22 cellular contexts compared by ENCODE assay signal in genomic region chr10:96891840-96892239, GRCh38.
"Had no signal": no experiment of that assay in that cellular context is flagged by ENCODE, and none has a peak within 500 bp of the region (broad histone marks: within the 10 kb centered on the region; RNA-seq: fewer than 3 reads in every experiment).

No MANE protein-coding gene starts in this region.

- H3K36me3 ChIP-seq: cardiac muscle cell, neural progenitor cell, prostate gland, right atrium auricular region, suprapubic skin had no signal

- H3K4me1 ChIP-seq: prostate gland, right atrium auricular region had no signal

- H3K9me3 ChIP-seq: prostate gland, suprapubic skin, vagina had no signal

- H3K27ac Mint-ChIP-seq: endodermal cell, memory B cell, neural progenitor cell, T-cell had no signal

- H3K4me3 Mint-ChIP-seq: endodermal cell, memory B cell, neural progenitor cell, T-cell had no signal

- H3K4me3 ChIP-seq: cardiac muscle cell, neural progenitor cell, prostate gland, right atrium auricular region, suprapubic skin, vagina had no signal

- DNase-seq: activated CD4-positive, alpha-beta T cell treated with anti-CD3 and anti-CD28 coated beads, Interleukin-2, amount 50 U/mL, for 48 hours; activated naive CD4-positive, alpha-beta T cell treated with anti-CD3 and anti-CD28 coated beads, Interleukin-2, amount 50 U/mL, for 16 hours; amygdala; dermis blood vessel endothelial cell; endodermal cell; foreskin fibroblast; stimulated activated CD4-positive, alpha-beta T cell treated with anti-CD3 and anti-CD28 coated beads, Interleukin-12 subunit alpha, Interleukin-12 subunit beta, amount 100 ng/mL, for 4 hours; stimulated activated CD4-positive, alpha-beta T cell treated with anti-CD3 and anti-CD28 coated beads, Interleukin-1b, Interleukin-23, amount 100 ng/mL, for 48 hours; stimulated activated CD8-positive, alpha-beta memory T cell treated with anti-CD3 and anti-CD28 coated beads, Interleukin-4, amount 100 ng/mL, for 48 hours; stimulated activated naive CD4-positive, alpha-beta T cell treated with Interleukin-2 at 50 U/mL for 16 hours; T-cell; trophoblast cell had no signal

- H3K27me3 Mint-ChIP-seq: memory B cell, T-cell had no signal

- H3K4me1 Mint-ChIP-seq: neural progenitor cell had no signal

- H3K27ac ChIP-seq: cardiac muscle cell, epithelial cell of prostate, neural progenitor cell, prostate gland, right atrium auricular region, suprapubic skin, vagina had no signal

- H3K27me3 ChIP-seq: cardiac muscle cell, neural progenitor cell, right atrium auricular region, suprapubic skin, vagina had no signal

- ATAC-seq: activated CD4-positive, CD25-positive, alpha-beta regulatory T cell treated with anti-CD3 and anti-CD28 coated beads, Interleukin-2, amount 50 U/mL, for 24 hours; SK-N-SH treated with all-trans-retinoic acid at 6 μM for 48 hours; T-cell had no signal
